Comparison of ENCODE assay signal across 17 cellular contexts in the genomic region with DNA sequence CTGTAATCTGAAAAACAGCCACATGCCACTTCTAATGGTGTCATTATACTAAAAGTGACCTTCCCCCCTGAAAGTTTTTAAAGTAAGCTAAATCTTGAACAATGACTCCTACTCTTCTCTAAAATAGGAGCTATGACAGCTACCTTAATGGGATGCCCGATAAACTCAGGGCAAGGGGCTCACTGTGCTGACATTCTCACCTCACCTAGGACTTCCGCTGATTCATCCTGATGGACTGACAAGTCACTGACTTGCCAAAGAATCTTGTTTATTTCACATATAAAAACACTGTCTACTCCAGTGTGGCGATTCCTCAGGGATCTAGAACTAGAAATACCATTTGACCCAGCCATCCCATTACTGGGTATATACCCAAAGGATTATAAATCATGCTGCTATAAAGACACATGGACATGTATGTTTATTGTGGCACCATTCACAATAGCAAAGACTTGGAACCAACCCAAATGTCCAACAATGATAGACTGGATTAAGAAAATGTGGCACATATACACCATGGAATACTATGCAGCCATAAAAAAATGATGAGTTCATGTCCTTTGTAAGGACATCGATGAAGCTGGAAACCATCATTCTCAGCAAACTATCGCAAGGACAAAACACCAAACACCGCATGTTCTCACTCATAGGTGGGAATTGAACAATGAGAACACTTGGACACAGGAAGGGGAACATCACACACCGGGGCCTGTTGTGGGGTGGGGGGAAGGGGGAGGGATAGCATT. TPM values are rescaled to one million over a fixed set of nuclear protein-coding genes. Genes with fewer than 3 reads are reported as not detected.
"Had no signal": no experiment of that assay in that cellular context is flagged by ENCODE, and none has a peak within 500 bp of the region (broad histone marks: within the 10 kb centered on the region; RNA-seq: fewer than 3 reads in every experiment).

No MANE protein-coding gene starts in this region.

RNA-seq across cellular contexts. Expression of a gene that starts 34.7 kb away (rescaled TPM):
- total RNA-seq: left colon, left lung, lower lobe of right lung, omental fat pad, progenitor cell of endocrine pancreas, pulmonary artery endothelial cell, renal cortical epithelial cell, right atrium auricular region, subcutaneous adipose tissue, suprapubic skin, thoracic aorta, upper lobe of right lung had no signal
- polyA plus RNA-seq: neural cell had no signal

RNA-seq across cellular contexts. Expression of a gene that starts 55.2 kb away (rescaled TPM):
- total RNA-seq: left colon, lower lobe of right lung, mononuclear cell, natural killer cell, ovary, pulmonary artery endothelial cell, right atrium auricular region, subcutaneous adipose tissue, thoracic aorta, upper lobe of right lung had no signal
- polyA plus RNA-seq: keratinocyte, ovary had no signal
